1 cellular context compared by ENCODE assay signal in genomic region chrX:123357941-123358340, GRCh38.
TF ChIP-seq lines count a peak whose summit lies in the region.

No MANE protein-coding gene starts in this region.

TF ChIP-seq in GM12878, 131 proteins besides CTCF, POLR2A, EP300 and RAD21 (continued from another document):
- peak; percentile 90 to 92 for TF ChIP-seq IKZF2 (IDR thresholded peaks at IDR 0.05)
- TF ChIP-seq, protein P1, sequence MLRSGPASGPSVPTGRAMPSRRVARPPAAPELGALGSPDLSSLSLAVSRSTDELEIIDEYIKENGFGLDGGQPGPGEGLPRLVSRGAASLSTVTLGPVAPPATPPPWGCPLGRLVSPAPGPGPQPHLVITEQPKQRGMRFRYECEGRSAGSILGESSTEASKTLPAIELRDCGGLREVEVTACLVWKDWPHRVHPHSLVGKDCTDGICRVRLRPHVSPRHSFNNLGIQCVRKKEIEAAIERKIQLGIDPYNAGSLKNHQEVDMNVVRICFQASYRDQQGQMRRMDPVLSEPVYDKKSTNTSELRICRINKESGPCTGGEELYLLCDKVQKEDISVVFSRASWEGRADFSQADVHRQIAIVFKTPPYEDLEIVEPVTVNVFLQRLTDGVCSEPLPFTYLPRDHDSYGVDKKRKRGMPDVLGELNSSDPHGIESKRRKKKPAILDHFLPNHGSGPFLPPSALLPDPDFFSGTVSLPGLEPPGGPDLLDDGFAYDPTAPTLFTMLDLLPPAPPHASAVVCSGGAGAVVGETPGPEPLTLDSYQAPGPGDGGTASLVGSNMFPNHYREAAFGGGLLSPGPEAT (IDR thresholded peaks at IDR 0.05; ENCODE audit: low read depth): peak; percentile 75
- TF ChIP-seq NBN (IDR thresholded peaks at IDR 0.05): peak; percentile 66
- no peak for TF ChIP-seq YBX1 (IDR thresholded peaks at IDR 0.05)
- TF ChIP-seq GATAD2B (conservative IDR thresholded peaks at IDR 0.05; ENCODE audit: low read depth): peak; percentile 68
- TF ChIP-seq SMARCA5 (IDR thresholded peaks at IDR 0.05): peak; percentile 59; the same call in 1 of the 2 replicates
- peak; percentile 76; the same call in 1 of the 2 replicates for TF ChIP-seq NFIC (IDR thresholded peaks at IDR 0.05; ENCODE audit: low read depth, low read length)
- TF ChIP-seq, protein P2, sequence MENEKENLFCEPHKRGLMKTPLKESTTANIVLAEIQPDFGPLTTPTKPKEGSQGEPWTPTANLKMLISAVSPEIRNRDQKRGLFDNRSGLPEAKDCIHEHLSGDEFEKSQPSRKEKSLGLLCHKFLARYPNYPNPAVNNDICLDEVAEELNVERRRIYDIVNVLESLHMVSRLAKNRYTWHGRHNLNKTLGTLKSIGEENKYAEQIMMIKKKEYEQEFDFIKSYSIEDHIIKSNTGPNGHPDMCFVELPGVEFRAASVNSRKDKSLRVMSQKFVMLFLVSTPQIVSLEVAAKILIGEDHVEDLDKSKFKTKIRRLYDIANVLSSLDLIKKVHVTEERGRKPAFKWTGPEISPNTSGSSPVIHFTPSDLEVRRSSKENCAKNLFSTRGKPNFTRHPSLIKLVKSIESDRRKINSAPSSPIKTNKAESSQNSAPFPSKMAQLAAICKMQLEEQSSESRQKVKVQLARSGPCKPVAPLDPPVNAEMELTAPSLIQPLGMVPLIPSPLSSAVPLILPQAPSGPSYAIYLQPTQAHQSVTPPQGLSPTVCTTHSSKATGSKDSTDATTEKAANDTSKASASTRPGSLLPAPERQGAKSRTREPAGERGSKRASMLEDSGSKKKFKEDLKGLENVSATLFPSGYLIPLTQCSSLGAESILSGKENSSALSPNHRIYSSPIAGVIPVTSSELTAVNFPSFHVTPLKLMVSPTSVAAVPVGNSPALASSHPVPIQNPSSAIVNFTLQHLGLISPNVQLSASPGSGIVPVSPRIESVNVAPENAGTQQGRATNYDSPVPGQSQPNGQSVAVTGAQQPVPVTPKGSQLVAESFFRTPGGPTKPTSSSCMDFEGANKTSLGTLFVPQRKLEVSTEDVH (IDR thresholded peaks at IDR 0.05; ENCODE audit: low read depth, partially characterized antibody): peak; percentile 11
- TF ChIP-seq, protein P3, sequence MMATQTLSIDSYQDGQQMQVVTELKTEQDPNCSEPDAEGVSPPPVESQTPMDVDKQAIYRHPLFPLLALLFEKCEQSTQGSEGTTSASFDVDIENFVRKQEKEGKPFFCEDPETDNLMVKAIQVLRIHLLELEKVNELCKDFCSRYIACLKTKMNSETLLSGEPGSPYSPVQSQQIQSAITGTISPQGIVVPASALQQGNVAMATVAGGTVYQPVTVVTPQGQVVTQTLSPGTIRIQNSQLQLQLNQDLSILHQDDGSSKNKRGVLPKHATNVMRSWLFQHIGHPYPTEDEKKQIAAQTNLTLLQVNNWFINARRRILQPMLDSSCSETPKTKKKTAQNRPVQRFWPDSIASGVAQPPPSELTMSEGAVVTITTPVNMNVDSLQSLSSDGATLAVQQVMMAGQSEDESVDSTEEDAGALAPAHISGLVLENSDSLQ (IDR thresholded peaks at IDR 0.05): peak; percentile 47
- TF ChIP-seq JUNB (IDR thresholded peaks at IDR 0.05): peak; percentile 36; the same call in 1 of the 2 replicates
- TF ChIP-seq DPF2 (IDR thresholded peaks at IDR 0.05): peak; percentile 90
- peak; percentile 53; the same call in 1 of the 2 replicates for TF ChIP-seq BCL11A (IDR thresholded peaks at IDR 0.05; ENCODE audit: low read depth, low read length)
- no peak for TF ChIP-seq BCLAF1 (IDR thresholded peaks at IDR 0.05)
- TF ChIP-seq SPI1 (IDR thresholded peaks at IDR 0.05; ENCODE audit: borderline replicate concordance, insufficient read depth, low read depth, low read length): peak; percentile 98
- TF ChIP-seq, protein P4, sequence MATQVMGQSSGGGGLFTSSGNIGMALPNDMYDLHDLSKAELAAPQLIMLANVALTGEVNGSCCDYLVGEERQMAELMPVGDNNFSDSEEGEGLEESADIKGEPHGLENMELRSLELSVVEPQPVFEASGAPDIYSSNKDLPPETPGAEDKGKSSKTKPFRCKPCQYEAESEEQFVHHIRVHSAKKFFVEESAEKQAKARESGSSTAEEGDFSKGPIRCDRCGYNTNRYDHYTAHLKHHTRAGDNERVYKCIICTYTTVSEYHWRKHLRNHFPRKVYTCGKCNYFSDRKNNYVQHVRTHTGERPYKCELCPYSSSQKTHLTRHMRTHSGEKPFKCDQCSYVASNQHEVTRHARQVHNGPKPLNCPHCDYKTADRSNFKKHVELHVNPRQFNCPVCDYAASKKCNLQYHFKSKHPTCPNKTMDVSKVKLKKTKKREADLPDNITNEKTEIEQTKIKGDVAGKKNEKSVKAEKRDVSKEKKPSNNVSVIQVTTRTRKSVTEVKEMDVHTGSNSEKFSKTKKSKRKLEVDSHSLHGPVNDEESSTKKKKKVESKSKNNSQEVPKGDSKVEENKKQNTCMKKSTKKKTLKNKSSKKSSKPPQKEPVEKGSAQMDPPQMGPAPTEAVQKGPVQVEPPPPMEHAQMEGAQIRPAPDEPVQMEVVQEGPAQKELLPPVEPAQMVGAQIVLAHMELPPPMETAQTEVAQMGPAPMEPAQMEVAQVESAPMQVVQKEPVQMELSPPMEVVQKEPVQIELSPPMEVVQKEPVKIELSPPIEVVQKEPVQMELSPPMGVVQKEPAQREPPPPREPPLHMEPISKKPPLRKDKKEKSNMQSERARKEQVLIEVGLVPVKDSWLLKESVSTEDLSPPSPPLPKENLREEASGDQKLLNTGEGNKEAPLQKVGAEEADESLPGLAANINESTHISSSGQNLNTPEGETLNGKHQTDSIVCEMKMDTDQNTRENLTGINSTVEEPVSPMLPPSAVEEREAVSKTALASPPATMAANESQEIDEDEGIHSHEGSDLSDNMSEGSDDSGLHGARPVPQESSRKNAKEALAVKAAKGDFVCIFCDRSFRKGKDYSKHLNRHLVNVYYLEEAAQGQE (IDR thresholded peaks at IDR 0.05; ENCODE audit: low read depth, low read length): no peak
- TF ChIP-seq IRF4 (IDR thresholded peaks at IDR 0.05; ENCODE audit: low read depth, low read length): peak; percentile 31; the same call in 1 of the 2 replicates
- no peak for TF ChIP-seq SREBF2 (IDR thresholded peaks at IDR 0.05; ENCODE audit: low read length)
- TF ChIP-seq MEF2B (IDR thresholded peaks at IDR 0.05; ENCODE audit: partially characterized antibody, poor library complexity, severe bottlenecking): no peak
- peak; percentile 82; the same call in 1 of the 2 replicates for TF ChIP-seq ZNF217 (IDR thresholded peaks at IDR 0.05)
- peak; percentile 15; the same call in 1 of the 2 replicates for TF ChIP-seq CHD2 (IDR thresholded peaks at IDR 0.05; ENCODE audit: borderline replicate concordance, low read depth, low read length)
